Comparison of ENCODE assay signal across 27 cellular contexts in the genomic region with DNA sequence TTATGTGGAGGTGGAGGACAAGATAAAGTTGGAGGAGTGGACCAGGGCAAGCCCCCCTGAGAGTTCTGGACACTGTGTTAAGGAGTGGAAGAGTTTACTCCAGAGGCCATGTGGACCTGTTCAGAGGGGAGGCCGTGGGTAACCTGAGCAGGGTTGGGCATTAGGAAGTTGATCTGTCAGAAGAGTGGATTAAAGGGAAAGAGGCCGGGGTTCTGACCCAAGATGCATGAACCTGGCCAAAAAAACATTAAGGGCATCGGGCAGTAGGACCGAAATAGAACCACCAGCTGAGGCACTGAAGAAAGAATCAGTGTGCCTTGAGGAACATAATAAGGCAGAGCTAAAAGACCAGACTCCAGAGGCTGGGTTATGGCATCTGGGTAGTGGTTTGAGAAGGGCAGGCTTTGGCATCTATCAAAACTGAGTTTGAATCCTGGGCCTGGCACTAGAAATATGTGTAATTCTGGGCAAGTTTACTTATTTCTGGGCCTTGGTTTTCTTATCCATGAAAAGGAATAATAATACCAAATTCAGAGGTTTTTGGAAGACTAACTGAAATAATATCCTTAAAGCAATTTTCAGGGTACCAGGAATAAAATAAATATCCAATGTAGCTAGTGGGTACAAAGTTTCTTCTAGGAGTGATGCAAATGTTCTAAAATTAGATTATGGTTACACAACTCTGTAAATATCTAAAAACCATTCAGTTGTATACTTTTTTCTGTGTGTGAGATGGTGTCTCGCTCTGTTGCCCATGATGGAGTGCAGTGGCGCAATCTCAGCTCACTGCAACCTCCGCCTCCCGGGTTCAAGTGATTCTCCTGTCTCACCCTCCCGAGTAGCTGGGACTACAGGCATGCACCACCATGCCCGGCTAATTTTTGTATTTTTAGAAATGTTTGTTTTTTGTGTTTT. TPM values are rescaled to one million over a fixed set of nuclear protein-coding genes. Genes with fewer than 3 reads are reported as not detected.
DNase-seq lines count a peak whose midpoint lies in the region; ATAC-seq, FAIRE-seq and TF ChIP-seq lines count a peak whose summit lies in the region.
"Had no signal": no experiment of that assay in that cellular context is flagged by ENCODE, and none has a peak within 500 bp of the region (broad histone marks: within the 10 kb centered on the region; RNA-seq: fewer than 3 reads in every experiment).

No MANE protein-coding gene starts in this region.

- TF ChIP-seq RAD21 in A549 (conservative IDR thresholded peaks at IDR 0.05 in 1 of 2, IDR thresholded peaks at IDR 0.05 in 1 of 2) (no peak), K562 (CRISPR knock-in tag; conservative IDR thresholded peaks at IDR 0.05 in 1 of 2, IDR thresholded peaks at IDR 0.05 in 1 of 2) (no peak)

- no peaks in the 10 kb centered on the region for H3K9me1 ChIP-seq in K562 (ENCODE audit: control insufficient read depth, insufficient read depth, low read length)

- H3K4me3 ChIP-seq in A549: no peak overlapping the region
- no peak overlapping the region for H3K4me3 ChIP-seq in GM23338
- no peak overlapping the region for H3K4me3 ChIP-seq in K562
- no peak overlapping the region for H3K4me3 ChIP-seq in PC-9
- H3K4me3 ChIP-seq: pancreas, right atrium auricular region, SJSA1, vagina had no signal

- H3K36me3 ChIP-seq in GM23338 (ENCODE audit: insufficient read depth) (no peaks in the 10 kb centered on the region), K562 (ENCODE audit: control insufficient read depth, insufficient read depth, low read length) (no peaks in the 10 kb centered on the region), PC-9 (ENCODE audit: low read depth) (no peaks in the 10 kb centered on the region)
- H3K36me3 ChIP-seq: BE2C, pancreas, right atrium auricular region, SJSA1, vagina, WERI-Rb-1 had no signal

- no peaks in the 10 kb centered on the region for H3K4me1 Mint-ChIP-seq in GM23338
- H3K4me1 Mint-ChIP-seq: activated naive CD4-positive, alpha-beta T cell treated with anti-CD3 and anti-CD28 coated beads, Interleukin-2, amount 50 U/mL, for 24 hours; immature natural killer cell; stimulated activated naive CD8-positive, alpha-beta T cell treated with anti-CD3 and anti-CD28 coated beads, Interleukin-15, amount 100 ng/mL, for 72 hours had no signal

- no peaks in the 10 kb centered on the region for H3K27me3 ChIP-seq in GM23338 (ENCODE audit: insufficient read depth)
- no peaks in the 10 kb centered on the region for H3K27me3 ChIP-seq in K562 (ENCODE audit: control insufficient read depth in 2 of 2, insufficient read depth in 2 of 2, low read length in 2 of 2)
- no peaks in the 10 kb centered on the region for H3K27me3 ChIP-seq in PC-9 (ENCODE audit: insufficient read depth, low read depth)
- H3K27me3 ChIP-seq: BE2C, pancreas, right atrium auricular region, vagina had no signal

- no peak for TF ChIP-seq CTCF in A549 (IDR thresholded peaks at IDR 0.05)
- TF ChIP-seq CTCF in GM23338 (conservative IDR thresholded peaks at IDR 0.05; ENCODE audit: low read depth in 2 of 2): no peak
- TF ChIP-seq CTCF in K562 (IDR thresholded peaks at IDR 0.05 in 2 of 3, conservative IDR thresholded peaks at IDR 0.05 in 1 of 3; ENCODE audit: insufficient read depth in 2 of 3, low read depth in 1 of 3, low read length in 3 of 3): no peak
- TF ChIP-seq CTCF in PC-9 (conservative IDR thresholded peaks at IDR 0.05): no peak

- ATAC-seq in A549: peak; percentile 43 to 54; a peak in 4 of 6 replicates
- no peak for ATAC-seq in GM23338
- ATAC-seq in K562: peak; percentile 34
- no peak for ATAC-seq in HG03457 (IDR thresholded peaks at IDR 0.05; ENCODE audit: unreplicated experiment)
- ATAC-seq: left colon; pancreas; stimulated activated naive CD8-positive, alpha-beta T cell treated with anti-CD3 and anti-CD28 coated beads, Interleukin-15, amount 100 ng/mL, for 72 hours had no signal

- H2AFZ ChIP-seq in GM23338 (peak overlapping the region; percentile 74; the same call in 1 of the 2 replicates), K562 (ENCODE audit: low read depth, low read length) (peak overlapping the region; percentile 53; the same call in 1 of the 2 replicates), PC-9 (no peak overlapping the region)

- no peak overlapping the region; a peak in 2 of 4 replicates for H3K9ac ChIP-seq in K562 (ENCODE audit: insufficient read depth in 1 of 2, low read depth in 2 of 2, low read length in 2 of 2)

- FAIRE-seq in A549 (lab: Jason Lieb, UNC) (no peak), K562 (lab: Jason Lieb, UNC) (no peak)
- FAIRE-seq: HTR-8/SVneo, pancreas had no signal

- H3K9me2 ChIP-seq in GM23338 (ENCODE audit: insufficient read depth) (peaks cover 5% of the 10 kb centered on the region; the same call in 1 of the 2 replicates), PC-9 (ENCODE audit: insufficient read depth) (no peaks in the 10 kb centered on the region)

- POLR2A ChIA-PET in A549 (lab: Yijun Ruan, JAX): no interaction called here
- POLR2A ChIA-PET in K562 (lab: Yijun Ruan, JAX): interaction anchor here (1.2 kb wide), 1 partner anchor 24 kb away, joined by 3 read pairs; no protein-coding TSS in a partner anchor
- POLR2A ChIA-PET in PC-9 (lab: Charles Lee; ENCODE audit: unreplicated experiment): no interaction called here

- H3K79me2 ChIP-seq in GM23338 (replicated peaks; ENCODE audit: insufficient read depth): no peaks in the 10 kb centered on the region
- no peaks in the 10 kb centered on the region for H3K79me2 ChIP-seq in K562 (ENCODE audit: control insufficient read depth, insufficient read depth, low read length)
- no peaks in the 10 kb centered on the region for H3K79me2 ChIP-seq in PC-9 (ENCODE audit: low read depth)

- H3K4me1 ChIP-seq in A549 (no peaks in the 10 kb centered on the region), GM23338 (ENCODE audit: insufficient read depth) (no peaks in the 10 kb centered on the region), K562 (replicated peaks in 1 of 2; ENCODE audit: control insufficient read depth in 2 of 2, insufficient read depth in 2 of 2, low read length in 2 of 2) (peaks cover 5 to 8% of the 10 kb centered on the region in 2 experiments; a peak in 3 of 5 replicates), PC-9 (replicated peaks; ENCODE audit: insufficient read depth) (no peaks in the 10 kb centered on the region)
- H3K4me1 ChIP-seq: BE2C, pancreas, right atrium auricular region, SJSA1, vagina had no signal

- BruUV-seq in K562 (replicated peaks; lab: Mats Ljungman, UMichigan): no TSS peak
- no TSS peak for BruUV-seq in PC-9 (replicated peaks; lab: Mats Ljungman, UMichigan)

- TF ChIP-seq EP300 in A549 (IDR thresholded peaks at IDR 0.05) (no peak), K562 (IDR thresholded peaks at IDR 0.05; ENCODE audit: low read length) (no peak)

- H3K27me3 Mint-ChIP-seq in GM23338 (ENCODE audit: insufficient read depth, low read depth, poor library complexity): peaks cover 6% of the 10 kb centered on the region
- H3K27me3 Mint-ChIP-seq: activated naive CD4-positive, alpha-beta T cell treated with anti-CD3 and anti-CD28 coated beads, Interleukin-2, amount 50 U/mL, for 24 hours; stimulated activated naive CD8-positive, alpha-beta T cell treated with anti-CD3 and anti-CD28 coated beads, Interleukin-15, amount 100 ng/mL, for 72 hours had no signal

- DNase-seq in A549 (ENCODE audit: low read depth in 1 of 2, low spot score in 1 of 2) (no peak), GM23338 (ENCODE audit: low spot score) (no peak), K562 (ENCODE audit: extremely low read depth in 1 of 4, low spot score in 3 of 4) (no peak), myocyte (ENCODE audit: low read depth) (peak; percentile 12), iPS-NIHi11 (ENCODE audit: low spot score) (no peak), HuH-7 (ENCODE audit: low spot score) (no peak), PC-9 (no peak)
- DNase-seq: activated CD4-positive, alpha-beta T cell treated with anti-CD3 and anti-CD28 coated beads for 48 hours; activated T-cell treated with anti-CD3 and anti-CD28 coated beads for 4 hours; BE2C; hypothalamus; immature natural killer cell; left colon; NCI-H1436 treated with DMSO at 0.1 percent for 48 hours; NCI-H345; NCI-H69; pancreas; stimulated activated CD8-positive, alpha-beta memory T cell treated with anti-CD3 and anti-CD28 coated beads, Interleukin-4, amount 100 ng/mL, for 48 hours; stimulated activated naive CD8-positive, alpha-beta T cell treated with anti-CD3 and anti-CD28 coated beads, Interleukin-15, amount 100 ng/mL, for 72 hours; T1000; WERI-Rb-1 had no signal

- in situ Hi-C loops in K562 (cut with MboI): no loop called here

- TF ChIP-seq POLR2A in A549 (IDR thresholded peaks at IDR 0.05; ENCODE audit: low read length) (no peak), K562 (conservative IDR thresholded peaks at IDR 0.05) (no peak)

- H3K9me3 ChIP-seq in A549: no peaks in the 10 kb centered on the region
- H3K9me3 ChIP-seq in K562 (replicated peaks; ENCODE audit: control insufficient read depth, insufficient read depth, low read depth, low read length): no peaks in the 10 kb centered on the region
- H3K9me3 ChIP-seq in PC-9 (ENCODE audit: insufficient read depth, low read depth): no peaks in the 10 kb centered on the region
- H3K9me3 ChIP-seq: BE2C, pancreas, right atrium auricular region, SJSA1, vagina had no signal

- CTCF ChIA-PET in A549 (lab: Yijun Ruan, JAX): interaction anchor here (1.0 to 1.5 kb wide), 2 partner anchors 16 to 21 kb away, joined by 3 read pairs; partner anchors contain the start of gene ARHGAP19
- CTCF ChIA-PET in K562 (lab: Yijun Ruan, JAX; ENCODE audit: low intra/inter-chr PET ratio): no interaction called here
- CTCF ChIA-PET in PC-9 (lab: Charles Lee): no interaction called here

- no peak overlapping the region for H3K27ac Mint-ChIP-seq in GM23338
- H3K27ac Mint-ChIP-seq: activated naive CD4-positive, alpha-beta T cell treated with anti-CD3 and anti-CD28 coated beads, Interleukin-2, amount 50 U/mL, for 24 hours; stimulated activated naive CD8-positive, alpha-beta T cell treated with anti-CD3 and anti-CD28 coated beads, Interleukin-15, amount 100 ng/mL, for 72 hours had no signal

- H4K20me1 ChIP-seq in GM23338 (replicated peaks; ENCODE audit: insufficient read depth): no peaks in the 10 kb centered on the region
- no peaks in the 10 kb centered on the region for H4K20me1 ChIP-seq in K562 (replicated peaks; ENCODE audit: control insufficient read depth, insufficient read depth, low read length)
- no peaks in the 10 kb centered on the region for H4K20me1 ChIP-seq in PC-9 (ENCODE audit: insufficient read depth)

- H3K27ac ChIP-seq in A549: no peak overlapping the region
- H3K27ac ChIP-seq in GM23338 (ENCODE audit: low read depth): no peak overlapping the region
- no peak overlapping the region for H3K27ac ChIP-seq in K562 (ENCODE audit: extremely low read depth, low read depth, low read length)
- no peak overlapping the region for H3K27ac ChIP-seq in PC-9
- H3K27ac ChIP-seq: pancreas, right atrium auricular region, SJSA1, vagina, WERI-Rb-1 had no signal

- H3K4me2 ChIP-seq in A549: no peak overlapping the region; the same call in 2 of the 3 replicates
- H3K4me2 ChIP-seq in GM23338: no peak overlapping the region
- H3K4me2 ChIP-seq in K562 (ENCODE audit: insufficient read depth, low read length): no peak overlapping the region
- no peak overlapping the region for H3K4me2 ChIP-seq in PC-9

- H3K9me3 Mint-ChIP-seq in GM23338: no peaks in the 10 kb centered on the region
- H3K9me3 Mint-ChIP-seq: activated naive CD4-positive, alpha-beta T cell treated with anti-CD3 and anti-CD28 coated beads, Interleukin-2, amount 50 U/mL, for 24 hours; immature natural killer cell; stimulated activated naive CD8-positive, alpha-beta T cell treated with anti-CD3 and anti-CD28 coated beads, Interleukin-15, amount 100 ng/mL, for 72 hours had no signal

- H3F3A ChIP-seq in GM23338 (replicated peaks; ENCODE audit: low read depth) (no peaks in the 10 kb centered on the region), PC-9 (ENCODE audit: insufficient read depth, low read depth) (no peaks in the 10 kb centered on the region)

- 69% methylated on average over 10 of the region's 10 CpGs for WGBS in A549 (ENCODE audit: missing lambda C conversion rate)
- WGBS in K562 (ENCODE audit: insufficient coverage, low coverage, missing lambda C conversion rate): 51% methylated on average over 9 of the region's 10 CpGs

- no peak overlapping the region for H3K4me3 Mint-ChIP-seq in GM23338
- H3K4me3 Mint-ChIP-seq: activated naive CD4-positive, alpha-beta T cell treated with anti-CD3 and anti-CD28 coated beads, Interleukin-2, amount 50 U/mL, for 24 hours; immature natural killer cell; stimulated activated naive CD8-positive, alpha-beta T cell treated with anti-CD3 and anti-CD28 coated beads, Interleukin-15, amount 100 ng/mL, for 72 hours had no signal

- no peaks in the 10 kb centered on the region for H3K36me3 Mint-ChIP-seq in GM23338 (ENCODE audit: low read depth)
- H3K36me3 Mint-ChIP-seq: activated naive CD4-positive, alpha-beta T cell treated with anti-CD3 and anti-CD28 coated beads, Interleukin-2, amount 50 U/mL, for 24 hours; immature natural killer cell had no signal

- intact Hi-C loops in K562 (cut with micrococcal nuclease): no loop called here
- intact Hi-C loops in PC-9 (cut with micrococcal nuclease; ENCODE audit: unreplicated experiment): no loop called here

RNA-seq across cellular contexts. Expression of gene FRAT1, which starts 10.9 kb away (rescaled TPM):
- polyA plus RNA-seq in A549 (2011; rRNA removed) (1.3 and 1.5 TPM in 2 replicates), A549 (2017; fragmentation: RNase III; extraction: RNeasy Plus Mini Kit Qiagen cat#74134 plus additional on column Dnase treatment) (1.2 to 2.3 TPM (median 2.0 TPM) in 3 replicates), GM23338 (2016; fragmentation: Nextera tagmentation; extraction: Ambion mirVana) (1.4 and 1.7 TPM in 2 replicates), K562 (2011; rRNA removed) (1.2 and 1.3 TPM in 2 replicates), K562 (2014; fragmentation: Illumina TruSeq; extraction: Trizol) (0.67 and 1.7 TPM in 2 replicates), K562 (2014; fragmentation: Nextera tagmentation; extraction: Ambion mirVana) (under 1 TPM; 0.11 to 0.17 TPM), K562 (2014; rRNA removed) (2.3 and 2.4 TPM in 2 replicates)
- polyA plus RNA-seq in A549 (2012; cell fraction: cytosol; rRNA removed): 1.1 and 1.9 TPM in 2 replicates
- 1.5 and 2.2 TPM in 2 replicates for polyA plus RNA-seq in A549 (2012; cell fraction: nucleus; rRNA removed)
- polyA minus RNA-seq in A549 (2011; rRNA and poly(A)+ RNA removed): 1.8 and 2.7 TPM in 2 replicates
- total RNA-seq in GM23338 (2014; rRNA removed; shearing (Covaris generic)): 6.1 and 8.5 TPM in 2 replicates
- total RNA-seq in K562 (2011; cell fraction: chromatin; rRNA removed; ENCODE audit: low replicate concordance): 1.5 and 3.3 TPM in 2 replicates
- 3.5 and 5.1 TPM in 2 replicates for total RNA-seq in K562 (2011; cell fraction: nucleolus; rRNA removed)
- 2.3 and 2.4 TPM in 2 replicates for total RNA-seq in K562 (2011; cell fraction: nucleoplasm; rRNA removed)
- total RNA-seq in K562 (2014; rRNA removed) (2.4 and 2.7 TPM in 2 replicates), K562 (2014; rRNA removed; fragmentation: Illumina TruSeq; extraction: Trizol) (1.4 and 1.7 TPM in 2 replicates), K562 (2015; rRNA removed; fragmentation: Illumina TruSeq; extraction: Trizol) (1.4 and 1.6 TPM in 2 replicates), K562 (2021) (4.6 and 4.7 TPM in 2 replicates), myocyte (1.3 and 1.8 TPM in 2 replicates), PC-9 (2021) (2.4 and 2.7 TPM in 2 replicates)
- polyA plus RNA-seq in K562 (2011; cell fraction: cytosol; rRNA removed): 1.0 and 2.9 TPM in 2 replicates
- polyA plus RNA-seq in K562 (2011; cell fraction: nucleus; rRNA removed): 2.0 and 2.1 TPM in 2 replicates
- 2.8 and 3.2 TPM in 2 replicates for polyA plus RNA-seq in K562 (2012)
- 1.6 and 2.6 TPM in 2 replicates for polyA minus RNA-seq in K562 (2011; rRNA and poly(A)+ RNA removed)
- 3.1 and 3.4 TPM in 2 replicates for polyA minus RNA-seq in K562 (2011; cell fraction: cytosol; rRNA and poly(A)+ RNA removed)
- polyA minus RNA-seq in K562 (2011; cell fraction: nucleus; rRNA and poly(A)+ RNA removed): 3.8 and 5.1 TPM in 2 replicates
- polyA plus RNA-seq in myocyte (2012): 0.64 TPM

RNA-seq across cellular contexts. Expression of gene ARHGAP19, which starts 15.7 kb away (rescaled TPM):
- polyA plus RNA-seq in A549 (2011; rRNA removed): 11.9 and 13.9 TPM in 2 replicates
- 3.3 and 3.7 TPM in 2 replicates for polyA plus RNA-seq in A549 (2012; cell fraction: cytosol; rRNA removed)
- 4.1 and 6.7 TPM in 2 replicates for polyA plus RNA-seq in A549 (2012; cell fraction: nucleus; rRNA removed)
- polyA plus RNA-seq in A549 (2017; fragmentation: RNase III; extraction: RNeasy Plus Mini Kit Qiagen cat#74134 plus additional on column Dnase treatment): 6.0 to 6.9 TPM (median 6.6 TPM) in 3 replicates
- 5.8 and 6.7 TPM in 2 replicates for polyA minus RNA-seq in A549 (2011; rRNA and poly(A)+ RNA removed)
- total RNA-seq in GM23338 (2014; rRNA removed; shearing (Covaris generic)): 35.9 and 38.8 TPM in 2 replicates
- 7.6 and 11.5 TPM in 2 replicates for polyA plus RNA-seq in GM23338 (2016; fragmentation: Nextera tagmentation; extraction: Ambion mirVana)
- total RNA-seq in K562 (2011; cell fraction: chromatin; rRNA removed; ENCODE audit: low replicate concordance): 17.6 and 33.2 TPM in 2 replicates
- 11.2 and 15.7 TPM in 2 replicates for total RNA-seq in K562 (2011; cell fraction: nucleolus; rRNA removed)
- total RNA-seq in K562 (2011; cell fraction: nucleoplasm; rRNA removed): 26.4 and 33.4 TPM in 2 replicates
- 14.4 and 14.9 TPM in 2 replicates for total RNA-seq in K562 (2014; rRNA removed)
- 28.1 and 31.6 TPM in 2 replicates for total RNA-seq in K562 (2014; rRNA removed; fragmentation: Illumina TruSeq; extraction: Trizol)
- total RNA-seq in K562 (2015; rRNA removed; fragmentation: Illumina TruSeq; extraction: Trizol): 20.0 and 20.7 TPM in 2 replicates
- 23.2 and 27.5 TPM in 2 replicates for total RNA-seq in K562 (2021)
- polyA plus RNA-seq in K562 (2011; rRNA removed): 49.5 and 50.2 TPM in 2 replicates
- 10.7 and 25.6 TPM in 2 replicates for polyA plus RNA-seq in K562 (2011; cell fraction: cytosol; rRNA removed)
- 25.2 and 45.5 TPM in 2 replicates for polyA plus RNA-seq in K562 (2011; cell fraction: nucleus; rRNA removed)
- 13.6 and 20.7 TPM in 2 replicates for polyA plus RNA-seq in K562 (2012)
- polyA plus RNA-seq in K562 (2014; fragmentation: Illumina TruSeq; extraction: Trizol): 21.1 and 26.8 TPM in 2 replicates
- 10 to 100 TPM; 14.8 to 27.4 TPM for polyA plus RNA-seq in K562 (2014; fragmentation: Nextera tagmentation; extraction: Ambion mirVana)
- polyA plus RNA-seq in K562 (2014; rRNA removed): 19.8 and 20.1 TPM in 2 replicates
- polyA minus RNA-seq in K562 (2011; rRNA and poly(A)+ RNA removed): 36.4 and 39.9 TPM in 2 replicates
- 18.9 and 23.6 TPM in 2 replicates for polyA minus RNA-seq in K562 (2011; cell fraction: cytosol; rRNA and poly(A)+ RNA removed)
- 7.1 and 17.2 TPM in 2 replicates for polyA minus RNA-seq in K562 (2011; cell fraction: nucleus; rRNA and poly(A)+ RNA removed)
- total RNA-seq in myocyte: 4.7 and 4.8 TPM in 2 replicates
- polyA plus RNA-seq in myocyte (2012): 6.0 TPM
- total RNA-seq in PC-9 (2021): 11.2 and 11.5 TPM in 2 replicates

RNA-seq across cellular contexts. Expression of gene FRAT2, which starts 26.4 kb away (rescaled TPM):
- polyA plus RNA-seq in A549 (2011; rRNA removed) (4.1 and 4.4 TPM in 2 replicates), A549 (2017; fragmentation: RNase III; extraction: RNeasy Plus Mini Kit Qiagen cat#74134 plus additional on column Dnase treatment) (2.8 to 5.0 TPM (median 3.9 TPM) in 3 replicates), GM23338 (2016; fragmentation: Nextera tagmentation; extraction: Ambion mirVana) (24.5 and 44.0 TPM in 2 replicates), K562 (2011; rRNA removed) (9.9 and 14.1 TPM in 2 replicates), K562 (2014; fragmentation: Illumina TruSeq; extraction: Trizol) (22.6 and 24.5 TPM in 2 replicates), K562 (2014; fragmentation: Nextera tagmentation; extraction: Ambion mirVana) (1 to 10 TPM; 4.3 to 5.3 TPM), K562 (2014; rRNA removed) (26.2 and 27.0 TPM in 2 replicates)
- 5.6 and 7.8 TPM in 2 replicates for polyA plus RNA-seq in A549 (2012; cell fraction: cytosol; rRNA removed)
- 4.9 and 6.3 TPM in 2 replicates for polyA plus RNA-seq in A549 (2012; cell fraction: nucleus; rRNA removed)
- 3.3 and 3.6 TPM in 2 replicates for polyA minus RNA-seq in A549 (2011; rRNA and poly(A)+ RNA removed)
- 87.5 and 109 TPM in 2 replicates for total RNA-seq in GM23338 (2014; rRNA removed; shearing (Covaris generic))
- total RNA-seq in K562 (2011; cell fraction: chromatin; rRNA removed; ENCODE audit: low replicate concordance): 5.7 and 5.9 TPM in 2 replicates
- total RNA-seq in K562 (2011; cell fraction: nucleolus; rRNA removed): 8.5 and 8.7 TPM in 2 replicates
- 7.8 and 7.9 TPM in 2 replicates for total RNA-seq in K562 (2011; cell fraction: nucleoplasm; rRNA removed)
- total RNA-seq in K562 (2014; rRNA removed) (29.1 and 29.6 TPM in 2 replicates), K562 (2014; rRNA removed; fragmentation: Illumina TruSeq; extraction: Trizol) (19.5 and 24.2 TPM in 2 replicates), K562 (2015; rRNA removed; fragmentation: Illumina TruSeq; extraction: Trizol) (18.1 and 19.1 TPM in 2 replicates), K562 (2021) (27.2 and 31.7 TPM in 2 replicates), myocyte (6.5 and 7.6 TPM in 2 replicates), PC-9 (2021) (11.0 and 13.0 TPM in 2 replicates)
- polyA plus RNA-seq in K562 (2011; cell fraction: cytosol; rRNA removed): 13.8 and 18.7 TPM in 2 replicates
- polyA plus RNA-seq in K562 (2011; cell fraction: nucleus; rRNA removed): 7.4 and 7.5 TPM in 2 replicates
- 11.5 and 14.1 TPM in 2 replicates for polyA plus RNA-seq in K562 (2012)
- 9.1 and 9.8 TPM in 2 replicates for polyA minus RNA-seq in K562 (2011; rRNA and poly(A)+ RNA removed)
- polyA minus RNA-seq in K562 (2011; cell fraction: cytosol; rRNA and poly(A)+ RNA removed): 5.7 and 5.9 TPM in 2 replicates
- polyA minus RNA-seq in K562 (2011; cell fraction: nucleus; rRNA and poly(A)+ RNA removed): 3.4 and 5.4 TPM in 2 replicates
- 2.3 TPM for polyA plus RNA-seq in myocyte (2012)

Comparison
In these comparisons a context has a peak if more than half of its experiments do, and no peak if none do; other contexts are left out.
1. ATAC-seq: peak in A549 (2 of 2) and K562 (single experiment); none in GM23338 (single experiment) and HG03457 (single experiment).